ENCODE assay signal across 1 cellular context in genomic region chr5:14222182-14222581, GRCh38.
TF ChIP-seq lines count a peak whose summit lies in the region.

No MANE protein-coding gene starts in this region.

TF ChIP-seq in GM23338, 12 proteins besides CTCF, POLR2A, EP300 and RAD21 (continued from another document):
- TF ChIP-seq ZNF462 (CRISPR knock-in tag; IDR thresholded peaks at IDR 0.05): no peak
- no peak for TF ChIP-seq EZH2 (IDR thresholded peaks at IDR 0.05; ENCODE audit: low read depth, unreplicated experiment)
- no peak for TF ChIP-seq CREB1 (CRISPR knock-in tag; IDR thresholded peaks at IDR 0.05; ENCODE audit: low read depth)
- TF ChIP-seq ZNF331 (CRISPR knock-in tag; IDR thresholded peaks at IDR 0.05; ENCODE audit: low read depth): no peak
- no peak for TF ChIP-seq NANOG (IDR thresholded peaks at IDR 0.05; ENCODE audit: borderline replicate concordance)
- TF ChIP-seq EZH2phosphoT487 (IDR thresholded peaks at IDR 0.05; ENCODE audit: unreplicated experiment): no peak
